Comparison of ENCODE assay signal across 16 cellular contexts in the genomic region with DNA sequence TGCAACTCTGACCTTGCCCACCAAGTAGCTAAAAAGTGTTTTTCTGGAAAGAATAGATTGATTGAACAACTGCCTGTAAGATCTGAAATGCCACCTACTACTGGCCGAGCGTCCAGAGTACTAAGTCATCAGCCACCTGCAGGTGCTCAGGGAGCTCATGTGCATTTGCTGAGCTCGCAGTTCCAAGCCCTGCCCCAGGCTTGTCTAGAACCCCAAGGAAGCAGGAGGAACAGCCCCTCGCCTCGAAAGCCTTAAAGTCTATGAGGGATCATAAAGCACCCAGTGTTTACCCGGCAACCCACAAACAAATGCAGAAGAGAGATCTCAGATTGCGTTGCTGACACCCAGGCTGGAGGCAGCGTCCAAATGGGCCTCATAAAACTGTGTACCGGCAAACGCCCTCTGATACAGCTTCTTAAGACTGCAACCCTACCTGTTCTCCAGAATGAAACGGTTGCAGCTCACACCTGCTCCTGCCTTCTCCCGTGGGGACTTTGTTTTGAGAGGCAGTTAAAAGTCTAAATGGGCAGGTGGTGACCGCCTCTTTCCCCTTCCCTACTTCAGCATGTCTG. TPM values are rescaled to one million over a fixed set of nuclear protein-coding genes. Genes with fewer than 3 reads are reported as not detected.
DNase-seq lines count a peak whose midpoint lies in the region; ATAC-seq lines count a peak whose summit lies in the region.
"Had no signal": no experiment of that assay in that cellular context is flagged by ENCODE, and none has a peak within 500 bp of the region (broad histone marks: within the 10 kb centered on the region; RNA-seq: fewer than 3 reads in every experiment).

No MANE protein-coding gene starts in this region.

- no peaks in the 10 kb centered on the region for H3K27me3 Mint-ChIP-seq in CD8-positive, alpha-beta memory T cell
- H3K27me3 Mint-ChIP-seq in activated T-helper 17 cell treated with anti-CD3 and anti-CD28 coated beads, Interleukin-2, amount 50 U/mL, for 72 hours, result no peaks in the 10 kb centered on the region
- H3K27me3 Mint-ChIP-seq: activated naive CD4-positive, alpha-beta T cell treated with anti-CD3 and anti-CD28 coated beads, Interleukin-2, amount 10 ng/mL, durations not matched to agents 7 days and 5 days had no signal

- H3K79me1 ChIP-seq in neuronal stem cell (ENCODE audit: low read depth, low read length), result peaks cover 7% of the 10 kb centered on the region

- peak overlapping the region; percentile 26 for H2AK5ac ChIP-seq in neuronal stem cell (ENCODE audit: low read depth, low read length)

- peaks cover 11 to 67% (median 19%) of the 10 kb centered on the region in 3 donors for H3K36me3 Mint-ChIP-seq in CD8-positive, alpha-beta memory T cell
- H3K36me3 Mint-ChIP-seq in activated T-helper 17 cell treated with anti-CD3 and anti-CD28 coated beads, Interleukin-2, amount 50 U/mL, for 72 hours (ENCODE audit: low read depth), result peaks cover 61% of the 10 kb centered on the region

- H2BK5ac ChIP-seq in neuronal stem cell (ENCODE audit: low read length), result no peak overlapping the region

- no peak overlapping the region for H4K91ac ChIP-seq in neuronal stem cell (ENCODE audit: low read depth, low read length, poor library complexity)

- no peak overlapping the region for H2BK15ac ChIP-seq in neuronal stem cell (ENCODE audit: low read length)

- H3K14ac ChIP-seq in neuronal stem cell (ENCODE audit: low read length), result no peak overlapping the region

- H3K9me3 ChIP-seq in CD8-positive, alpha-beta memory T cell (ENCODE audit: low read length), result no peaks in the 10 kb centered on the region
- H3K9me3 ChIP-seq in neuronal stem cell (replicated peaks in 1 of 2; ENCODE audit: control insufficient read depth in 2 of 2, insufficient read depth in 1 of 2, low read depth in 1 of 2, low read length in 2 of 2), result peaks cover 0 to 3% of the 10 kb centered on the region in 2 donors
- H3K9me3 ChIP-seq: esophagus muscularis mucosa, heart left ventricle had no signal

- H3K4me3 Mint-ChIP-seq in CD8-positive, alpha-beta memory T cell, result no peak overlapping the region
- no peak overlapping the region for H3K4me3 Mint-ChIP-seq in activated T-helper 17 cell treated with anti-CD3 and anti-CD28 coated beads, Interleukin-2, amount 50 U/mL, for 72 hours
- H3K4me3 Mint-ChIP-seq: activated naive CD4-positive, alpha-beta T cell treated with anti-CD3 and anti-CD28 coated beads, Interleukin-2, amount 10 ng/mL, durations not matched to agents 7 days and 5 days had no signal

- H3K4me3 ChIP-seq in CD8-positive, alpha-beta memory T cell (ENCODE audit: low read length), result no peak overlapping the region
- no peak overlapping the region for H3K4me3 ChIP-seq in neuronal stem cell (ENCODE audit: low read length in 2 of 2)
- H3K4me3 ChIP-seq: esophagus muscularis mucosa, heart left ventricle, PC-9, SK-N-MC had no signal

- no peak for ATAC-seq in activated T-helper 17 cell treated with anti-CD3 and anti-CD28 coated beads, Interleukin-2, amount 50 U/mL, for 72 hours (replicated peaks)
- ATAC-seq in GM19035 (IDR thresholded peaks at IDR 0.05; ENCODE audit: unreplicated experiment) (no peak), HG02852 (IDR thresholded peaks at IDR 0.05; ENCODE audit: unreplicated experiment) (no peak), HG03457 (IDR thresholded peaks at IDR 0.05; ENCODE audit: unreplicated experiment) (no peak)
- ATAC-seq: heart left ventricle had no signal

- no peak overlapping the region for H3K23ac ChIP-seq in neuronal stem cell (ENCODE audit: low read depth, low read length, poor library complexity)

- WGBS in neuronal stem cell (ENCODE audit: extremely low coverage in 2 of 2, insufficient read length in 2 of 2, insufficient replicate concordance in 1 of 2), 2 donors, result no CpG with 5 or more reads among the region's 13 CpGs

- no peak overlapping the region for H4K8ac ChIP-seq in neuronal stem cell (ENCODE audit: low read depth, low read length)

- H3K18ac ChIP-seq in neuronal stem cell (ENCODE audit: low read length), result no peak overlapping the region

- H3K9ac ChIP-seq in neuronal stem cell (ENCODE audit: low read depth, low read length, poor library complexity), result no peak overlapping the region

- no peak for DNase-seq in CD8-positive, alpha-beta memory T cell
- peak; percentile 78 for DNase-seq in NCI-H1436 (lab: John Stamatoyannopoulos, UW)
- no peak for DNase-seq in neuronal stem cell (ENCODE audit: low spot score)
- no peak for DNase-seq in ureter (ENCODE audit: low spot score)
- DNase-seq: activated naive CD4-positive, alpha-beta T cell treated with anti-CD3 and anti-CD28 coated beads, Interleukin-2, amount 10 ng/mL, durations not matched to agents 7 days and 5 days; heart left ventricle; KBM-7; NCI-H1092; PC-9; stimulated activated naive CD4-positive, alpha-beta T cell had no signal

- peak overlapping the region in 5 of 8 donors; percentile 29 to 92 (median 81) for H3K27ac Mint-ChIP-seq in CD8-positive, alpha-beta memory T cell
- peak overlapping the region; percentile 28 for H3K27ac Mint-ChIP-seq in activated T-helper 17 cell treated with anti-CD3 and anti-CD28 coated beads, Interleukin-2, amount 50 U/mL, for 72 hours
- H3K27ac Mint-ChIP-seq: activated naive CD4-positive, alpha-beta T cell treated with anti-CD3 and anti-CD28 coated beads, Interleukin-2, amount 10 ng/mL, durations not matched to agents 7 days and 5 days had no signal

- H3K4ac ChIP-seq in neuronal stem cell (ENCODE audit: low read length), result no peak overlapping the region

- POLR2A ChIA-PET in CD8-positive, alpha-beta memory T cell (lab: Charles Lee), result interaction anchor here (0.5 kb wide), 1 partner anchor 77 kb away, joined by 9 read pairs; no protein-coding TSS in a partner anchor

- H3K27ac ChIP-seq in CD8-positive, alpha-beta memory T cell (ENCODE audit: low read depth, low read length), result no peak overlapping the region
- H3K27ac ChIP-seq in neuronal stem cell (replicated peaks; ENCODE audit: low read length), result no peak overlapping the region
- H3K27ac ChIP-seq: esophagus muscularis mucosa, heart left ventricle, PC-9, SK-N-MC had no signal

- no peak overlapping the region for H3K4me2 ChIP-seq in neuronal stem cell (ENCODE audit: insufficient read depth, low read length, poor library complexity, severe bottlenecking)
- H3K4me2 ChIP-seq: PC-9 had no signal

- H3K4me1 ChIP-seq in CD8-positive, alpha-beta memory T cell (ENCODE audit: insufficient read depth, low read length), result peaks cover 12% of the 10 kb centered on the region
- peaks cover 22 to 29% of the 10 kb centered on the region in 2 donors for H3K4me1 ChIP-seq in neuronal stem cell (ENCODE audit: control insufficient read depth in 2 of 2, insufficient read depth in 1 of 2, low read depth in 1 of 2, low read length in 2 of 2)

- peaks cover 22 to 58% (median 41%) of the 10 kb centered on the region in 3 donors for H3K4me1 Mint-ChIP-seq in CD8-positive, alpha-beta memory T cell
- H3K4me1 Mint-ChIP-seq in activated T-helper 17 cell treated with anti-CD3 and anti-CD28 coated beads, Interleukin-2, amount 50 U/mL, for 72 hours, result peaks cover 6% of the 10 kb centered on the region

- no peaks in the 10 kb centered on the region for H3K9me3 Mint-ChIP-seq in CD8-positive, alpha-beta memory T cell
- H3K9me3 Mint-ChIP-seq in activated T-helper 17 cell treated with anti-CD3 and anti-CD28 coated beads, Interleukin-2, amount 50 U/mL, for 72 hours, result no peaks in the 10 kb centered on the region
- H3K9me3 Mint-ChIP-seq: activated naive CD4-positive, alpha-beta T cell treated with anti-CD3 and anti-CD28 coated beads, Interleukin-2, amount 10 ng/mL, durations not matched to agents 7 days and 5 days had no signal

- no peaks in the 10 kb centered on the region for H3K27me3 ChIP-seq in CD8-positive, alpha-beta memory T cell (ENCODE audit: insufficient read depth, low read length, poor library complexity, severe bottlenecking)
- no peaks in the 10 kb centered on the region for H3K27me3 ChIP-seq in neuronal stem cell (ENCODE audit: control insufficient read depth in 3 of 3, insufficient read depth in 3 of 3, low read depth in 1 of 3, low read length in 3 of 3)
- H3K27me3 ChIP-seq: esophagus muscularis mucosa, heart left ventricle had no signal

- H2BK12ac ChIP-seq in neuronal stem cell (ENCODE audit: low read length), result no peak overlapping the region

- CTCF ChIA-PET in CD8-positive, alpha-beta memory T cell (lab: Charles Lee), result interaction anchor here (1.0 to 1.5 kb wide), 3 partner anchors 18 to 53 kb away, joined by 3 to 4 read pairs (median 4); no protein-coding TSS in a partner anchor

- H2AFZ ChIP-seq in neuronal stem cell (ENCODE audit: low read length), result no peak overlapping the region
- H2AFZ ChIP-seq: PC-9 had no signal

- H2BK120ac ChIP-seq in neuronal stem cell (ENCODE audit: low read depth, low read length), result no peak overlapping the region

- peaks cover 10% of the 10 kb centered on the region for H3K36me3 ChIP-seq in CD8-positive, alpha-beta memory T cell (ENCODE audit: insufficient read depth, low read length)
- H3K36me3 ChIP-seq in neuronal stem cell (replicated peaks in 1 of 2; ENCODE audit: control insufficient read depth in 2 of 2, insufficient read depth in 2 of 2, low read length in 2 of 2), result peaks cover 27 to 62% of the 10 kb centered on the region in 2 donors

RNA-seq across cellular contexts. Expression of gene KDM2B, which starts 6.8 kb away (rescaled TPM):
- total RNA-seq in CD8-positive, alpha-beta memory T cell, result 10 to 100 TPM; 63.2 to 64.0 TPM
- polyA plus RNA-seq in CD8-positive, alpha-beta memory T cell, result 18.3 TPM
- 10 to 100 TPM; 64.2 to 76.4 TPM for total RNA-seq in activated T-helper 17 cell treated with anti-CD3 and anti-CD28 coated beads, Interleukin-2, amount 50 U/mL, for 72 hours
- polyA plus RNA-seq in neuronal stem cell (2013, experiment 1 of 2), result 63.7 TPM
- 67.7 TPM for polyA plus RNA-seq in neuronal stem cell (2013, experiment 2 of 2)
- 23.7 TPM for total RNA-seq in ureter

RNA-seq across cellular contexts. Expression of gene ORAI1, which starts 52.3 kb away (rescaled TPM):
- total RNA-seq in CD8-positive, alpha-beta memory T cell, result 10 to 100 TPM; 61.9 to 64.7 TPM
- polyA plus RNA-seq in CD8-positive, alpha-beta memory T cell, result 237 TPM
- 10 to 100 TPM; 24.0 to 31.3 TPM for total RNA-seq in activated T-helper 17 cell treated with anti-CD3 and anti-CD28 coated beads, Interleukin-2, amount 50 U/mL, for 72 hours
- polyA plus RNA-seq in neuronal stem cell (2013, experiment 1 of 2), result 15.7 TPM
- polyA plus RNA-seq in neuronal stem cell (2013, experiment 2 of 2), result 15.4 TPM
- total RNA-seq in ureter, result 13.6 TPM
